ENCODE assay signal across 2 cellular contexts in genomic region chr5:154541553-154541952, GRCh38.
TF ChIP-seq lines count a peak whose summit lies in the region.

No MANE protein-coding gene starts in this region.

TF ChIP-seq in HCT116, 20 proteins besides CTCF, POLR2A, EP300 and RAD21 (continued from another document):
- TF ChIP-seq TCF7L2 (IDR thresholded peaks at IDR 0.05; ENCODE audit: borderline replicate concordance, extremely low read depth, insufficient read depth, insufficient read length): no peak
- no peak for TF ChIP-seq FOSL1 (IDR thresholded peaks at IDR 0.05; ENCODE audit: low read depth)
- no peak for TF ChIP-seq EGR1 (IDR thresholded peaks at IDR 0.05; ENCODE audit: low read depth)
- no peak for TF ChIP-seq ZFX (IDR thresholded peaks at IDR 0.05)
- TF ChIP-seq POLR2AphosphoS5 (IDR thresholded peaks at IDR 0.05; ENCODE audit: low read depth, low read length): no peak
- TF ChIP-seq MAX (IDR thresholded peaks at IDR 0.05): no peak

TF ChIP-seq in WTC11, 78 proteins besides CTCF, POLR2A, EP300 and RAD21:
- peak; percentile 92 for TF ChIP-seq USF1 (CRISPR knock-in tag; IDR thresholded peaks at IDR 0.05)
- TF ChIP-seq USF2 (CRISPR knock-in tag; IDR thresholded peaks at IDR 0.05): peak; percentile 92
- no peak for TF ChIP-seq ATF3 (CRISPR knock-in tag; conservative IDR thresholded peaks at IDR 0.05)
